Comparison of ENCODE assay signal across 18 cellular contexts in the genomic region with DNA sequence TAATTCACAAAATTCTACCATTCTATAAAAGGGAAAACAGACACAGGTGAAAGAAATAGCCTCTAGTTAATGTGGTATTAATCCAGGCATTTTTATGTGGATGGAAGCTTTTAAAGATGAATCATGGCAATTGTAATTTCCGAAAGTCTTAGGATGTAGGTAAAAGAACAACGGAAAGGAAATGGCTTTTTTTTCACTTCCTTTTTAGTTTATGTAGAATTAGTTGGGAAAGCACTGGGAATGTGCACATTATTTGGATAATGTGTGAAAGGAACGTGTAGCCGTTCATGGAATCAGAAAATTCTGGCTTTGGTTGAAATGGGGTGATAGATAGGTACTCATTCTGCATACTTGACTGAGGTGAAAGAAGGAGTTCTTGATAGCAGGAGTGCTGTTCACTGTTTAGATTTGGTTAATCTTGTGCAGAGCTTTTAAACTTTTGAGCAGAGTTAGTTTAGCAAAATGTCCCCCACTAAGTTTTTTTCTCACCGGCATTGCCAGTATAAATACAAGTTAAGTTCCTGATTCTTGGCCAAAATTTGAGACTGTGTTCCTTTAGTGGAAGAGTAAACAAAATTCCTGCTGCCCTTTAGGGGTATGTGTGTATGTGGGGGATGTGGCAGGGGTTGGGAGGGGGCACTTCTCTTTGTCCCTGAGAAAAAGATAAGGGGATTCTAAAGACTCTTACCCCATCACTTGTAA. TPM values are rescaled to one million over a fixed set of nuclear protein-coding genes. Genes with fewer than 3 reads are reported as not detected.
DNase-seq lines count a peak whose midpoint lies in the region; ATAC-seq and TF ChIP-seq lines count a peak whose summit lies in the region.
"Had no signal": no experiment of that assay in that cellular context is flagged by ENCODE, and none has a peak within 500 bp of the region (broad histone marks: within the 10 kb centered on the region; RNA-seq: fewer than 3 reads in every experiment).

No MANE protein-coding gene starts in this region.

- H3K9me3 Mint-ChIP-seq in endodermal cell (no peaks in the 10 kb centered on the region), naive B cell (no peaks in the 10 kb centered on the region)
- no peaks in the 10 kb centered on the region for H3K9me3 Mint-ChIP-seq in activated CD8-positive, alpha-beta memory T cell treated with anti-CD3 and anti-CD28 coated beads, Interleukin-2, amount 10 ng/mL, durations not matched to agents 7 days and 5 days (ENCODE audit: low read depth)
- H3K9me3 Mint-ChIP-seq: activated T-helper 17 cell treated with anti-CD3 and anti-CD28 coated beads, Interleukin-2, amount 50 U/mL, for 72 hours had no signal

- H3K9ac ChIP-seq in endodermal cell (ENCODE audit: extremely low read depth, low read length, poor library complexity, severe bottlenecking): no peak overlapping the region

- H3K27me3 ChIP-seq in heart right ventricle (no peaks in the 10 kb centered on the region), endodermal cell (ENCODE audit: control insufficient read depth, insufficient read depth, low read length, poor library complexity, severe bottlenecking) (no peaks in the 10 kb centered on the region), aorta (ENCODE audit: control insufficient read depth in 1 of 2, insufficient read depth in 2 of 2, low read length in 1 of 2) (no peaks in the 10 kb centered on the region)
- H3K27me3 ChIP-seq: pancreas, suprapubic skin had no signal

- TF ChIP-seq CTCF in heart right ventricle (IDR thresholded peaks at IDR 0.05) (no peak), endodermal cell (conservative IDR thresholded peaks at IDR 0.05) (no peak)

- ATAC-seq in heart right ventricle (peak in 5 of 8 donors; percentile 17 to 39 (median 31)), Right ventricle myocardium inferior (no peak), naive B cell (ENCODE audit: low read depth in 2 of 2) (no peak), aorta (ENCODE audit: low FRiP score) (peak; percentile 19), GM18868 (IDR thresholded peaks at IDR 0.05; ENCODE audit: unreplicated experiment) (no peak)
- no peak for ATAC-seq in activated CD8-positive, alpha-beta memory T cell treated with anti-CD3 and anti-CD28 coated beads, Interleukin-2, amount 10 ng/mL, durations not matched to agents 7 days and 5 days
- ATAC-seq: activated T-helper 17 cell treated with anti-CD3 and anti-CD28 coated beads, Interleukin-2, amount 50 U/mL, for 72 hours had no signal

- no peaks in the 10 kb centered on the region for H3K36me3 ChIP-seq in heart right ventricle
- H3K36me3 ChIP-seq in endodermal cell (ENCODE audit: control insufficient read depth, insufficient read depth, low read length): no peaks in the 10 kb centered on the region
- no peaks in the 10 kb centered on the region for H3K36me3 ChIP-seq in aorta (ENCODE audit: control insufficient read depth in 1 of 2, insufficient read depth in 2 of 2, low read length in 1 of 2)
- H3K36me3 ChIP-seq: pancreas, suprapubic skin had no signal

- peak overlapping the region; percentile 69 for H3K27ac Mint-ChIP-seq in endodermal cell
- peak overlapping the region in 4 of 6 donors; percentile 9 to 83 (median 46) for H3K27ac Mint-ChIP-seq in naive B cell
- no peak overlapping the region for H3K27ac Mint-ChIP-seq in activated CD8-positive, alpha-beta memory T cell treated with anti-CD3 and anti-CD28 coated beads, Interleukin-2, amount 10 ng/mL, durations not matched to agents 7 days and 5 days
- H3K27ac Mint-ChIP-seq: activated T-helper 17 cell treated with anti-CD3 and anti-CD28 coated beads, Interleukin-2, amount 50 U/mL, for 72 hours had no signal

- CTCF ChIA-PET in activated CD8-positive, alpha-beta memory T cell treated with anti-CD3 and anti-CD28 coated beads, Interleukin-2, amount 10 ng/mL, durations not matched to agents 7 days and 5 days (lab: Charles Lee): no interaction called here

- H3K27me3 Mint-ChIP-seq in endodermal cell (ENCODE audit: insufficient read depth): no peaks in the 10 kb centered on the region
- H3K27me3 Mint-ChIP-seq in naive B cell: no peaks in the 10 kb centered on the region
- H3K27me3 Mint-ChIP-seq in activated CD8-positive, alpha-beta memory T cell treated with anti-CD3 and anti-CD28 coated beads, Interleukin-2, amount 10 ng/mL, durations not matched to agents 7 days and 5 days: no peaks in the 10 kb centered on the region
- H3K27me3 Mint-ChIP-seq: activated T-helper 17 cell treated with anti-CD3 and anti-CD28 coated beads, Interleukin-2, amount 50 U/mL, for 72 hours had no signal

- peaks cover 3 to 95% (median 75%) of the 10 kb centered on the region in 9 donors for H3K4me1 ChIP-seq in heart right ventricle
- no peaks in the 10 kb centered on the region for H3K4me1 ChIP-seq in endodermal cell (ENCODE audit: control insufficient read depth, insufficient read depth, low read length)
- H3K4me1 ChIP-seq in aorta (ENCODE audit: control insufficient read depth in 1 of 2, insufficient read depth in 2 of 2, low read length in 2 of 2): peaks cover 6 to 12% of the 10 kb centered on the region in 2 donors

- H3K4me3 ChIP-seq in heart right ventricle (no peak overlapping the region), endodermal cell (ENCODE audit: low read length) (no peak overlapping the region), aorta (ENCODE audit: low read length in 2 of 2) (peak overlapping the region; percentile 14 to 32)
- H3K4me3 ChIP-seq: pancreas, suprapubic skin had no signal

- H3K9me3 ChIP-seq in heart right ventricle (no peaks in the 10 kb centered on the region), endodermal cell (ENCODE audit: control insufficient read depth, low read length) (no peaks in the 10 kb centered on the region), aorta (ENCODE audit: control insufficient read depth, low read length) (no peaks in the 10 kb centered on the region)
- H3K9me3 ChIP-seq: pancreas, suprapubic skin had no signal

- H3K4me1 Mint-ChIP-seq in endodermal cell (peaks cover 34% of the 10 kb centered on the region), naive B cell (peaks cover 13 to 44% (median 40%) of the 10 kb centered on the region in 3 donors)
- H3K4me1 Mint-ChIP-seq in activated CD8-positive, alpha-beta memory T cell treated with anti-CD3 and anti-CD28 coated beads, Interleukin-2, amount 10 ng/mL, durations not matched to agents 7 days and 5 days: no peaks in the 10 kb centered on the region
- H3K4me1 Mint-ChIP-seq: activated T-helper 17 cell treated with anti-CD3 and anti-CD28 coated beads, Interleukin-2, amount 50 U/mL, for 72 hours had no signal

- no peak overlapping the region for H3K4me3 Mint-ChIP-seq in endodermal cell
- peak overlapping the region in 1 of 8 donors; percentile 61 for H3K4me3 Mint-ChIP-seq in naive B cell
- H3K4me3 Mint-ChIP-seq in activated CD8-positive, alpha-beta memory T cell treated with anti-CD3 and anti-CD28 coated beads, Interleukin-2, amount 10 ng/mL, durations not matched to agents 7 days and 5 days: no peak overlapping the region
- H3K4me3 Mint-ChIP-seq: activated T-helper 17 cell treated with anti-CD3 and anti-CD28 coated beads, Interleukin-2, amount 50 U/mL, for 72 hours had no signal

- DNase-seq in heart right ventricle (no peak), Right ventricle myocardium inferior (ENCODE audit: missing footprints) (no peak), endodermal cell (no peak), naive B cell (no peak), aorta (no peak), hepatic stellate cell (ENCODE audit: low spot score) (no peak)
- no peak for DNase-seq in activated CD8-positive, alpha-beta memory T cell treated with anti-CD3 and anti-CD28 coated beads, Interleukin-2, amount 10 ng/mL, durations not matched to agents 7 days and 5 days
- DNase-seq: activated CD4-positive, CD25-positive, alpha-beta regulatory T cell treated with anti-CD3 and anti-CD28 coated beads, Interleukin-2, amount 50 U/mL, for 72 hours; DMS 273 treated with DMSO at 0.1 percent for 48 hours; GOT3; kidney; NCI-H524 treated with DMSO at 0.1 percent for 48 hours; pancreas; SHP77 treated with DMSO at 0.1 percent for 48 hours; stimulated activated CD4-positive, alpha-beta T cell treated with anti-CD3 and anti-CD28 coated beads, Interleukin-4, amount 100 ng/mL, for 1 hour had no signal

- H3K36me3 Mint-ChIP-seq in endodermal cell (ENCODE audit: low read depth) (no peaks in the 10 kb centered on the region), naive B cell (no peaks in the 10 kb centered on the region)
- H3K36me3 Mint-ChIP-seq in activated CD8-positive, alpha-beta memory T cell treated with anti-CD3 and anti-CD28 coated beads, Interleukin-2, amount 10 ng/mL, durations not matched to agents 7 days and 5 days: no peaks in the 10 kb centered on the region

- 32 to 33% methylated on average over 5 of the region's 5 CpGs for WGBS in heart right ventricle, 2 donors
- 83 to 100% methylated on average over 4 to 5 of the region's 5 CpGs for WGBS in endodermal cell (ENCODE audit: insufficient coverage in 1 of 2, insufficient read length in 1 of 2), 2 experiments
- 3 to 7% methylated on average over 5 of the region's 5 CpGs for WGBS in aorta, 2 donors

- intact Hi-C loops in heart right ventricle (cut with DNase I) (no loop called here), Right ventricle myocardium inferior (cut with DNase I) (no loop called here), aorta (cut with DNase I) (no loop called here)

- peak overlapping the region in 9 of 10 donors; percentile 28 to 69 (median 52) for H3K27ac ChIP-seq in heart right ventricle
- H3K27ac ChIP-seq in endodermal cell (ENCODE audit: low read depth, low read length): no peak overlapping the region
- peak overlapping the region in 1 of 2 donors; percentile 60 for H3K27ac ChIP-seq in aorta (ENCODE audit: low read depth in 1 of 2, low read length in 2 of 2)
- H3K27ac ChIP-seq: suprapubic skin had no signal

RNA-seq across cellular contexts. Expression of gene UTS2B, which starts 20.2 kb away (rescaled TPM):
- under 1 TPM in 5 of 10 donors, not detected in 5; 0.10 to 0.53 (median 0.43) TPM for total RNA-seq in heart right ventricle
- polyA plus RNA-seq in heart right ventricle: under 1 TPM; 0.16 to 0.22 TPM
- total RNA-seq in Right ventricle myocardium inferior: 0.65 TPM
- under 1 TPM in 1 of 2 donors, not detected in 1; 0.90 TPM for total RNA-seq in endodermal cell
- polyA plus RNA-seq in endodermal cell (2013, experiment 1 of 2): 0.36 TPM
- not detected for polyA plus RNA-seq in endodermal cell (2013, experiment 2 of 2)
- polyA plus RNA-seq in naive B cell (ENCODE audit: low read depth in 6 of 6): under 1 TPM in 4 of 6 donors, not detected in 2; 0.17 to 0.98 (median 0.67) TPM
- total RNA-seq in aorta: under 1 TPM; 0.42 to 0.78 TPM
- 1 to 10 TPM in 1 of 2 donors, under 1 TPM in 1; 0.15 to 2.8 TPM for polyA plus RNA-seq in aorta
- not detected for total RNA-seq in activated CD8-positive, alpha-beta memory T cell treated with anti-CD3 and anti-CD28 coated beads, Interleukin-2, amount 10 ng/mL, durations not matched to agents 7 days and 5 days
- total RNA-seq: activated T-helper 17 cell treated with anti-CD3 and anti-CD28 coated beads, Interleukin-2, amount 50 U/mL, for 72 hours had no signal

RNA-seq across cellular contexts. Expression of gene CCDC50, which starts 21.3 kb away (rescaled TPM):
- total RNA-seq in heart right ventricle (10 to 100 TPM; 39.5 to 58.8 (median 51.2) TPM), Right ventricle myocardium inferior (57.8 TPM), endodermal cell (10 to 100 TPM; 41.8 to 48.6 TPM), aorta (100 to 1,000 TPM in 1 of 2 donors, 10 to 100 TPM in 1; 95.8 to 129 TPM)
- polyA plus RNA-seq in heart right ventricle (10 to 100 TPM; 14.3 to 37.7 TPM), naive B cell (ENCODE audit: low read depth in 6 of 6) (10 to 100 TPM; 40.0 to 68.7 (median 51.8) TPM), aorta (10 to 100 TPM; 34.3 to 35.1 TPM)
- 62.5 TPM for polyA plus RNA-seq in endodermal cell (2013, experiment 1 of 2)
- 65.1 TPM for polyA plus RNA-seq in endodermal cell (2013, experiment 2 of 2)
- 10 to 100 TPM; 11.8 to 21.3 TPM for total RNA-seq in activated CD8-positive, alpha-beta memory T cell treated with anti-CD3 and anti-CD28 coated beads, Interleukin-2, amount 10 ng/mL, durations not matched to agents 7 days and 5 days

Comparison
In these comparisons a context has a peak if more than half of its experiments do, and no peak if none do; other contexts are left out.
1. ATAC-seq: peak in heart right ventricle (5 of 8) and aorta (single experiment); none in Right ventricle myocardium inferior (single experiment), naive B cell (0 of 2), GM18868 (single experiment) and activated CD8-positive, alpha-beta memory T cell treated with anti-CD3 and anti-CD28 coated beads, Interleukin-2, amount 10 ng/mL, durations not matched to agents 7 days and 5 days (single experiment).
2. H3K4me3 ChIP-seq: peak in aorta (2 of 2); none in heart right ventricle (0 of 10) and endodermal cell (single experiment).